ENCODE assay signal across 12 cellular contexts in genomic region chr11:359181-359714, GRCh38. TPM values are rescaled to one million over a fixed set of nuclear protein-coding genes. Genes with fewer than 3 reads are reported as not detected.
DNase-seq lines count a peak whose midpoint lies in the region; ATAC-seq and TF ChIP-seq lines count a peak whose summit lies in the region.
"Had no signal": no experiment of that assay in that cellular context is flagged by ENCODE, and none has a peak within 500 bp of the region (broad histone marks: within the 10 kb centered on the region; RNA-seq: fewer than 3 reads in every experiment).

No MANE protein-coding gene starts in this region.

- CTCF ChIA-PET in activated CD4-positive, alpha-beta memory T cell treated with anti-CD3 and anti-CD28 coated beads, Interleukin-2, amount 10 ng/mL, durations not matched to agents 7 days and 5 days (lab: Charles Lee) = interaction anchor here (0.9 to 1.4 kb wide), 5 partner anchors 42 to 109 kb away, joined by 3 to 6 read pairs (median 4); no protein-coding TSS in a partner anchor

- H3K4me1 Mint-ChIP-seq in activated CD4-positive, alpha-beta memory T cell treated with anti-CD3 and anti-CD28 coated beads, Interleukin-2, amount 10 ng/mL, durations not matched to agents 7 days and 5 days = peaks cover 16% of the 10 kb centered on the region
- peaks cover 6% of the 10 kb centered on the region for H3K4me1 Mint-ChIP-seq in activated T-helper 2 cell treated with anti-CD3 and anti-CD28 coated beads, Interferon-gamma antibody, Interleukin-2, Interleukin-4, amounts not matched to agents 10 μg/mL and 5 μg/mL and 100 μg/mL, durations not matched to agents 14 hours and 24 hours and 36 hours (ENCODE audit: low read depth)

- DNase-seq in activated gamma-delta T cell treated with Interleukin-2 at 50 U/mL for 16 hours (peak; percentile 35), activated gamma-delta T cell (lab: John Stamatoyannopoulos, UW) (no peak), epithelial cell of esophagus (ENCODE audit: low read depth) (peak; percentile 86), inferior parietal cortex (ENCODE audit: extremely low spot score) (no peak)
- DNase-seq in activated CD4-positive, alpha-beta memory T cell treated with anti-CD3 and anti-CD28 coated beads, Interleukin-2, amount 10 ng/mL, durations not matched to agents 7 days and 5 days = peak; percentile 30
- DNase-seq in stimulated activated CD8-positive, alpha-beta memory T cell treated with anti-CD3 and anti-CD28 coated beads, Interleukin-15, amount 100 ng/mL, for 48 hours (ENCODE audit: low read depth in 2 of 2) = peak; percentile 26 to 45
- DNase-seq in activated T-helper 2 cell treated with anti-CD3 and anti-CD28 coated beads, Interferon-gamma antibody, Interleukin-2, Interleukin-4, amounts not matched to agents 10 μg/mL and 5 μg/mL and 100 μg/mL, durations not matched to agents 14 hours and 24 hours and 36 hours (ENCODE audit: low spot score) = no peak
- DNase-seq: AML-193, colonic mucosa, MG63, Peyer's patch had no signal

- no peak overlapping the region for H3K4me3 Mint-ChIP-seq in activated CD4-positive, alpha-beta memory T cell treated with anti-CD3 and anti-CD28 coated beads, Interleukin-2, amount 10 ng/mL, durations not matched to agents 7 days and 5 days
- no peak overlapping the region for H3K4me3 Mint-ChIP-seq in activated T-helper 2 cell treated with anti-CD3 and anti-CD28 coated beads, Interferon-gamma antibody, Interleukin-2, Interleukin-4, amounts not matched to agents 10 μg/mL and 5 μg/mL and 100 μg/mL, durations not matched to agents 14 hours and 24 hours and 36 hours (ENCODE audit: low read depth)

- intact Hi-C loops in activated T-helper 2 cell treated with anti-CD3 and anti-CD28 coated beads, Interferon-gamma antibody, Interleukin-2, Interleukin-4, amounts not matched to agents 10 μg/mL and 5 μg/mL and 100 μg/mL, durations not matched to agents 14 hours and 24 hours and 36 hours (cut with micrococcal nuclease) = loop anchor here (5.0 kb wide), 2 partner anchors 92 to 152 kb away; partner anchors contain the start of genes BET1L and RIC8A

- peaks cover 7% of the 10 kb centered on the region for H3K27me3 Mint-ChIP-seq in activated CD4-positive, alpha-beta memory T cell treated with anti-CD3 and anti-CD28 coated beads, Interleukin-2, amount 10 ng/mL, durations not matched to agents 7 days and 5 days
- peaks cover 2% of the 10 kb centered on the region for H3K27me3 Mint-ChIP-seq in activated T-helper 2 cell treated with anti-CD3 and anti-CD28 coated beads, Interferon-gamma antibody, Interleukin-2, Interleukin-4, amounts not matched to agents 10 μg/mL and 5 μg/mL and 100 μg/mL, durations not matched to agents 14 hours and 24 hours and 36 hours (ENCODE audit: low read depth)

- no peak overlapping the region for H3K4me3 ChIP-seq in epithelial cell of esophagus (ENCODE audit: low read length)
- H3K4me3 ChIP-seq: colonic mucosa, MG63, Peyer's patch had no signal

- H3K9me3 Mint-ChIP-seq in activated CD4-positive, alpha-beta memory T cell treated with anti-CD3 and anti-CD28 coated beads, Interleukin-2, amount 10 ng/mL, durations not matched to agents 7 days and 5 days = peaks cover 2% of the 10 kb centered on the region
- no peaks in the 10 kb centered on the region for H3K9me3 Mint-ChIP-seq in activated T-helper 2 cell treated with anti-CD3 and anti-CD28 coated beads, Interferon-gamma antibody, Interleukin-2, Interleukin-4, amounts not matched to agents 10 μg/mL and 5 μg/mL and 100 μg/mL, durations not matched to agents 14 hours and 24 hours and 36 hours

- H3K36me3 Mint-ChIP-seq in activated CD4-positive, alpha-beta memory T cell treated with anti-CD3 and anti-CD28 coated beads, Interleukin-2, amount 10 ng/mL, durations not matched to agents 7 days and 5 days (ENCODE audit: low read depth) = no peaks in the 10 kb centered on the region
- H3K36me3 Mint-ChIP-seq in activated T-helper 2 cell treated with anti-CD3 and anti-CD28 coated beads, Interferon-gamma antibody, Interleukin-2, Interleukin-4, amounts not matched to agents 10 μg/mL and 5 μg/mL and 100 μg/mL, durations not matched to agents 14 hours and 24 hours and 36 hours (ENCODE audit: low read depth) = no peaks in the 10 kb centered on the region

- TF ChIP-seq CTCF in epithelial cell of esophagus (IDR thresholded peaks at IDR 0.05; ENCODE audit: insufficient read depth, low read depth, low read length, missing control alignments) = no peak

- H3K27ac Mint-ChIP-seq in activated CD4-positive, alpha-beta memory T cell treated with anti-CD3 and anti-CD28 coated beads, Interleukin-2, amount 10 ng/mL, durations not matched to agents 7 days and 5 days = no peak overlapping the region
- no peak overlapping the region for H3K27ac Mint-ChIP-seq in activated T-helper 2 cell treated with anti-CD3 and anti-CD28 coated beads, Interferon-gamma antibody, Interleukin-2, Interleukin-4, amounts not matched to agents 10 μg/mL and 5 μg/mL and 100 μg/mL, durations not matched to agents 14 hours and 24 hours and 36 hours

- no peak for ATAC-seq in HG02678 (IDR thresholded peaks at IDR 0.05; ENCODE audit: unreplicated experiment)

- POLR2A ChIA-PET in activated CD4-positive, alpha-beta memory T cell treated with anti-CD3 and anti-CD28 coated beads, Interleukin-2, amount 10 ng/mL, durations not matched to agents 7 days and 5 days (lab: Charles Lee) = interaction anchor here (0.9 to 1.0 kb wide), 4 partner anchors 53 to 108 kb away, joined by 3 to 8 read pairs (median 3); no protein-coding TSS in a partner anchor

RNA-seq across cellular contexts. Expression of gene B4GALNT4, which starts 10.1 kb away (rescaled TPM):
- under 1 TPM; 0.23 to 0.53 TPM for total RNA-seq in activated CD4-positive, alpha-beta memory T cell treated with anti-CD3 and anti-CD28 coated beads, Interleukin-2, amount 10 ng/mL, durations not matched to agents 7 days and 5 days
- total RNA-seq in activated T-helper 2 cell treated with anti-CD3 and anti-CD28 coated beads, Interferon-gamma antibody, Interleukin-2, Interleukin-4, amounts not matched to agents 10 μg/mL and 5 μg/mL and 100 μg/mL, durations not matched to agents 14 hours and 24 hours and 36 hours = 1.5 and 2.9 TPM in 2 replicates

RNA-seq across cellular contexts. Expression of gene PKP3, which starts 34.8 kb away (rescaled TPM):
- total RNA-seq in activated CD4-positive, alpha-beta memory T cell treated with anti-CD3 and anti-CD28 coated beads, Interleukin-2, amount 10 ng/mL, durations not matched to agents 7 days and 5 days = not detected
- total RNA-seq in activated T-helper 2 cell treated with anti-CD3 and anti-CD28 coated beads, Interferon-gamma antibody, Interleukin-2, Interleukin-4, amounts not matched to agents 10 μg/mL and 5 μg/mL and 100 μg/mL, durations not matched to agents 14 hours and 24 hours and 36 hours = not detected in 2 replicates

RNA-seq across cellular contexts. Expression of gene IFITM3, which starts 38.6 kb away (rescaled TPM):
- total RNA-seq in activated CD4-positive, alpha-beta memory T cell treated with anti-CD3 and anti-CD28 coated beads, Interleukin-2, amount 10 ng/mL, durations not matched to agents 7 days and 5 days = 10 to 100 TPM; 52.3 to 58.8 TPM
- 3.5 and 3.7 TPM in 2 replicates for total RNA-seq in activated T-helper 2 cell treated with anti-CD3 and anti-CD28 coated beads, Interferon-gamma antibody, Interleukin-2, Interleukin-4, amounts not matched to agents 10 μg/mL and 5 μg/mL and 100 μg/mL, durations not matched to agents 14 hours and 24 hours and 36 hours

RNA-seq across cellular contexts. Expression of gene IFITM1, which starts 45.4 kb away (rescaled TPM):
- 1,000 to 10,000 TPM; 1,010 to 1,055 TPM for total RNA-seq in activated CD4-positive, alpha-beta memory T cell treated with anti-CD3 and anti-CD28 coated beads, Interleukin-2, amount 10 ng/mL, durations not matched to agents 7 days and 5 days
- 256 and 260 TPM in 2 replicates for total RNA-seq in activated T-helper 2 cell treated with anti-CD3 and anti-CD28 coated beads, Interferon-gamma antibody, Interleukin-2, Interleukin-4, amounts not matched to agents 10 μg/mL and 5 μg/mL and 100 μg/mL, durations not matched to agents 14 hours and 24 hours and 36 hours

RNA-seq across cellular contexts. Expression of gene IFITM2, which starts 51.6 kb away (rescaled TPM):
- total RNA-seq in activated CD4-positive, alpha-beta memory T cell treated with anti-CD3 and anti-CD28 coated beads, Interleukin-2, amount 10 ng/mL, durations not matched to agents 7 days and 5 days = 1,000 to 10,000 TPM; 1,637 to 1,643 TPM
- total RNA-seq in activated T-helper 2 cell treated with anti-CD3 and anti-CD28 coated beads, Interferon-gamma antibody, Interleukin-2, Interleukin-4, amounts not matched to agents 10 μg/mL and 5 μg/mL and 100 μg/mL, durations not matched to agents 14 hours and 24 hours and 36 hours = 680 and 689 TPM in 2 replicates

Comparison
In these comparisons a context has a peak if more than half of its experiments do, and no peak if none do; other contexts are left out.
1. DNase-seq: peak in activated gamma-delta T cell treated with Interleukin-2 at 50 U/mL for 16 hours (single experiment), activated CD4-positive, alpha-beta memory T cell treated with anti-CD3 and anti-CD28 coated beads, Interleukin-2, amount 10 ng/mL, durations not matched to agents 7 days and 5 days (single experiment), epithelial cell of esophagus (single experiment) and stimulated activated CD8-positive, alpha-beta memory T cell treated with anti-CD3 and anti-CD28 coated beads, Interleukin-15, amount 100 ng/mL, for 48 hours (2 of 2); none in activated gamma-delta T cell (single experiment), activated T-helper 2 cell treated with anti-CD3 and anti-CD28 coated beads, Interferon-gamma antibody, Interleukin-2, Interleukin-4, amounts not matched to agents 10 μg/mL and 5 μg/mL and 100 μg/mL, durations not matched to agents 14 hours and 24 hours and 36 hours (single experiment) and inferior parietal cortex (single experiment).
2. RNA of gene IFITM3, which starts 38.6 kb away (total RNA-seq): 52.3 to 58.8 TPM in activated CD4-positive, alpha-beta memory T cell treated with anti-CD3 and anti-CD28 coated beads, Interleukin-2, amount 10 ng/mL, durations not matched to agents 7 days and 5 days; 3.5 to 3.7 TPM in activated T-helper 2 cell treated with anti-CD3 and anti-CD28 coated beads, Interferon-gamma antibody, Interleukin-2, Interleukin-4, amounts not matched to agents 10 μg/mL and 5 μg/mL and 100 μg/mL, durations not matched to agents 14 hours and 24 hours and 36 hours; every median in the first group is over 10 times any median in the second.